8 cellular contexts compared by ENCODE assay signal in genomic region chr10:73167557-73168485, GRCh38. TPM values are rescaled to one million over a fixed set of nuclear protein-coding genes. Genes with fewer than 3 reads are reported as not detected.
DNase-seq lines count a peak whose midpoint lies in the region; ATAC-seq and TF ChIP-seq lines count a peak whose summit lies in the region.

Gene ECD (minus strand): TSS chr10:73168008. CDS start chr10:73163937, 4,071 bp downstream.
Gene FAM149B1 (plus strand): TSS chr10:73168119. CDS start chr10:73168340, 221 bp downstream.

- DNase-seq in NCI-H1436 (lab: John Stamatoyannopoulos, UW) (peak; percentile 88), T follicular helper cell (ENCODE audit: low read depth) (peak; percentile 86), adipocyte (ENCODE audit: low read depth) (peak; percentile 99), cardiac muscle cell (ENCODE audit: low read depth in 1 of 2, low spot score in 1 of 2) (peak; percentile 96), tibial nerve (ENCODE audit: low spot score in 2 of 2) (peak; percentile 87 to 91)

- H3K9ac ChIP-seq in adipocyte (ENCODE audit: low read length) (peak within 1 kb of the TSS; percentile 99), parathyroid adenoma (peak within 1 kb of the TSS; percentile 22)

- H3K27me3 ChIP-seq in adipocyte (replicated peaks; ENCODE audit: control insufficient read depth, insufficient read depth, low read length) (no peaks in the 10 kb centered on the region), cardiac muscle cell (no peaks in the 10 kb centered on the region), parathyroid adenoma (ENCODE audit: control insufficient read depth, insufficient read depth, low read length) (no peaks in the 10 kb centered on the region), tibial nerve (no peaks in the 10 kb centered on the region)

- peak; percentile 91 to 96 for TF ChIP-seq POLR2A in tibial nerve (IDR thresholded peaks at IDR 0.05)

- H2AFZ ChIP-seq in parathyroid adenoma, result peak within 1 kb of the TSS; percentile 94

- WGBS in tibial nerve, 2 donors, result 0 to 1% methylated on average over 51 to 52 of the region's 52 CpGs

- peak; percentile 93 to 99 for TF ChIP-seq EP300 in tibial nerve (IDR thresholded peaks at IDR 0.05)

- peak within 1 kb of the TSS; percentile 97 for H3K27ac ChIP-seq in cardiac muscle cell
- H3K27ac ChIP-seq in parathyroid adenoma, result peak within 1 kb of the TSS; percentile 87
- H3K27ac ChIP-seq in tibial nerve, result peak within 1 kb of the TSS; percentile 89 to 98 (median 94)

- TF ChIP-seq CTCF in GM12872 (IDR thresholded peaks at IDR 0.05; ENCODE audit: insufficient read depth, low read depth, low read length), result peak; percentile 21; the same call in 1 of the 3 replicates
- TF ChIP-seq CTCF in cardiac muscle cell (IDR thresholded peaks at IDR 0.05; ENCODE audit: low read depth, low read length), result no peak
- peak; percentile 45 for TF ChIP-seq CTCF in parathyroid adenoma (IDR thresholded peaks at IDR 0.05)
- TF ChIP-seq CTCF in tibial nerve (IDR thresholded peaks at IDR 0.05), result peak in 2 of 5 experiments; percentile 56 to 65

- peaks cover 26% of the 10 kb centered on the region for H3K79me2 ChIP-seq in parathyroid adenoma

- ATAC-seq in HG02759 (IDR thresholded peaks at IDR 0.05; ENCODE audit: unreplicated experiment), result peak; percentile 95

- no peaks in the 10 kb centered on the region for H3K9me3 ChIP-seq in adipocyte (ENCODE audit: control insufficient read depth, low read length)
- no peaks in the 10 kb centered on the region for H3K9me3 ChIP-seq in cardiac muscle cell (ENCODE audit: low read depth)
- H3K9me3 ChIP-seq in parathyroid adenoma (ENCODE audit: control insufficient read depth, low read length), result no peaks in the 10 kb centered on the region
- H3K9me3 ChIP-seq in tibial nerve, result no peaks in the 10 kb centered on the region

- H3K4me3 ChIP-seq in adipocyte (ENCODE audit: low read length) (peak within 1 kb of the TSS; percentile 99), cardiac muscle cell (peak within 1 kb of the TSS; percentile 72), parathyroid adenoma (ENCODE audit: low read depth, low read length) (peak within 1 kb of the TSS; percentile 99), tibial nerve (peak within 1 kb of the TSS; percentile 63 to 92 (median 82))

- peak within 1 kb of the TSS; percentile 54 for H3K4me2 ChIP-seq in parathyroid adenoma (ENCODE audit: low read length)

- peaks cover 32% of the 10 kb centered on the region for H3K4me1 ChIP-seq in adipocyte (ENCODE audit: control insufficient read depth, insufficient read depth, low read length)
- H3K4me1 ChIP-seq in cardiac muscle cell (ENCODE audit: low read depth), result no peaks in the 10 kb centered on the region
- no peaks in the 10 kb centered on the region for H3K4me1 ChIP-seq in parathyroid adenoma
- peaks cover 0 to 52% (median 9%) of the 10 kb centered on the region in 4 donors for H3K4me1 ChIP-seq in tibial nerve

- H3K36me3 ChIP-seq in adipocyte (ENCODE audit: control insufficient read depth, insufficient read depth, low read length, severe bottlenecking), result peaks cover 10% of the 10 kb centered on the region
- no peaks in the 10 kb centered on the region for H3K36me3 ChIP-seq in cardiac muscle cell
- H3K36me3 ChIP-seq in parathyroid adenoma (ENCODE audit: control insufficient read depth, insufficient read depth, low read length), result no peaks in the 10 kb centered on the region
- peaks cover 0 to 18% (median 2%) of the 10 kb centered on the region in 3 donors for H3K36me3 ChIP-seq in tibial nerve

RNA-seq across cellular contexts. Expression of gene ECD, which starts in this region (rescaled TPM):
- total RNA-seq in cardiac muscle cell (20.0 and 22.4 TPM in 2 replicates), tibial nerve (10 to 100 TPM; 28.2 to 40.8 (median 29.7) TPM)
- polyA plus RNA-seq in cardiac muscle cell, result 21.8 and 34.0 TPM in 2 replicates

RNA-seq across cellular contexts. Expression of gene FAM149B1, which starts in this region (rescaled TPM):
- 12.9 and 16.7 TPM in 2 replicates for total RNA-seq in cardiac muscle cell
- polyA plus RNA-seq in cardiac muscle cell, result 12.4 and 12.7 TPM in 2 replicates
- 10 to 100 TPM; 11.0 to 27.1 (median 25.0) TPM for total RNA-seq in tibial nerve

Comparison
In these comparisons a context has a peak if more than half of its experiments do, and no peak if none do; other contexts are left out.
1. Peak in every context shown above with its lines: DNase-seq, ATAC-seq, H3K4me3 ChIP-seq and H3K27ac ChIP-seq.